In the genomic region with DNA sequence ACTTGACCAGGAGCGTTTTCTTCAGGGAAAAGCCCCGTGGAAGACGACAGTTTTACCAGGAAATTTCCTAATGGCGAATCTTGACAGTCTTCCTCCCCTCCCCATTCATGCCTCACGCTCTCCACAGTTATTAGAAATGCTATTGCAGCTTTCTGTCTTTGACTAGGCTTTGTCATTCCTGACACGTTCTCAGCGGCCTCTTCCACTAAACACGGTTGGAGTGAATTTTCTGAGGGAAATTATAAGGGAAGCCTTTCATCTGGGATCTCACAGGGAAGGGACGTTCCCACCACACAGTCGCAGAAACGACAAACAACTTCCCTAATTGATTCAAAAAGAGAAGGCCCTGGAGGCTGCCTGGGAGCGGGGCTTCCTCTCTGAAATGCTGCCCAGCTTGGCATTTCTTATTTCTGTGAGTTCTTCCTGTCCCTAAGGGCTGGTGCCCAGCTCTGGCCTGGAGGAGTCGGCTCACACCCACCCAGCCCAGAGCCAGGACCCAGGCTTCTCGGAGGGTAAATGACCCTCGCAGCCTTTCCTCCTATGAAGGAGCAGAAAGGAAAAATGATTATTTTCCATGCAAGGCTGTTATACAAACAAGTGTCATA, we compare ENCODE assay signal across 21 cellular contexts.
"Had no signal": no experiment of that assay in that cellular context is flagged by ENCODE, and none has a peak within 500 bp of the region (broad histone marks: within the 10 kb centered on the region; RNA-seq: fewer than 3 reads in every experiment).

No MANE protein-coding gene starts in this region.

- DNase-seq: activated CD4-positive, alpha-beta T cell treated with anti-CD3 and anti-CD28 coated beads for 48 hours; activated CD4-positive, alpha-beta T cell treated with anti-CD3 and anti-CD28 coated beads, Interleukin-2, amount 50 U/mL, for 4 hours; activated CD4-positive, CD25-positive, alpha-beta regulatory T cell treated with anti-CD3 and anti-CD28 coated beads, Interleukin-2, amount 50 U/mL, for 72 hours; activated CD8-positive, alpha-beta T cell treated with anti-CD3 and anti-CD28 coated beads, Interleukin-2, amount 10 ng/mL, durations not matched to agents 7 days and 5 days; activated effector memory CD4-positive, alpha-beta T cell treated with Interleukin-2 at 50 U/mL for 16 hours; activated naive CD4-positive, alpha-beta T cell; activated T-cell treated with anti-CD3 and anti-CD28 coated beads, Interleukin-2, amount 50 U/mL, for 24 hours; KBM-7; NCI-H1048; NCI-H146; NCI-H187 treated with DMSO at 0.1 percent for 48 hours; NCI-H2171; NCI-H345; NCI-H510A; NCI-H526 treated with DMSO at 0.1 percent for 48 hours; NCI-H82; OCI-M1; SHP77 treated with DMSO at 0.1 percent for 48 hours; T-helper 9 cell had no signal

- ATAC-seq: activated CD8-positive, alpha-beta T cell treated with anti-CD3 and anti-CD28 coated beads, Interleukin-2, amount 10 ng/mL, durations not matched to agents 7 days and 5 days; Panc1; WTC11 had no signal
